25 cellular contexts compared by ENCODE assay signal in genomic region chr10:110474017-110474416, GRCh38.
"Had no signal": no experiment of that assay in that cellular context is flagged by ENCODE, and none has a peak within 500 bp of the region (broad histone marks: within the 10 kb centered on the region; RNA-seq: fewer than 3 reads in every experiment).

No MANE protein-coding gene starts in this region.

- H3K4me3 Mint-ChIP-seq: activated CD4-positive, alpha-beta T cell treated with anti-CD3 and anti-CD28 coated beads, Interleukin-2, amount 10 ng/mL, durations not matched to agents 24 days and 14 days; activated CD8-positive, alpha-beta memory T cell treated with anti-CD3 and anti-CD28 coated beads, Interleukin-2, amount 10 ng/mL, durations not matched to agents 7 days and 5 days; activated naive CD8-positive, alpha-beta T cell treated with anti-CD3 and anti-CD28 coated beads, Interleukin-2, amount 50 U/mL, for 24 hours; activated T-cell treated with anti-CD3 and anti-CD28 coated beads, Interleukin-2, amount 50 U/mL, for 24 hours; brain; central memory CD8-positive, alpha-beta T cell; T-helper 1 cell treated with Interleukin-12 subunit alpha and Interleukin-12 subunit beta and Interleukin-4 antibody, amounts not matched to agents 30 μg/mL and 1 μg/mL, for 36 hours; WTC11 had no signal

- H3K36me3 ChIP-seq: ascending aorta had no signal

- H3K4me1 Mint-ChIP-seq: activated CD4-positive, alpha-beta T cell treated with anti-CD3 and anti-CD28 coated beads, Interleukin-2, amount 10 ng/mL, durations not matched to agents 24 days and 14 days; activated naive CD8-positive, alpha-beta T cell treated with anti-CD3 and anti-CD28 coated beads, Interleukin-2, amount 50 U/mL, for 24 hours; brain; central memory CD8-positive, alpha-beta T cell had no signal

- H3K27me3 ChIP-seq: ascending aorta had no signal

- ATAC-seq: activated CD8-positive, alpha-beta memory T cell treated with anti-CD3 and anti-CD28 coated beads, Interleukin-2, amount 10 ng/mL, durations not matched to agents 7 days and 5 days; activated naive CD4-positive, alpha-beta T cell treated with anti-CD3 and anti-CD28 coated beads, Interleukin-2, amount 50 U/mL, for 72 hours; activated naive CD8-positive, alpha-beta T cell treated with anti-CD3 and anti-CD28 coated beads, Interleukin-2, amount 50 U/mL, for 24 hours; WTC11 had no signal

- H3K27me3 Mint-ChIP-seq: activated CD4-positive, alpha-beta T cell treated with anti-CD3 and anti-CD28 coated beads, Interleukin-2, amount 10 ng/mL, durations not matched to agents 24 days and 14 days; activated CD8-positive, alpha-beta memory T cell treated with anti-CD3 and anti-CD28 coated beads, Interleukin-2, amount 10 ng/mL, durations not matched to agents 7 days and 5 days; activated naive CD8-positive, alpha-beta T cell treated with anti-CD3 and anti-CD28 coated beads, Interleukin-2, amount 50 U/mL, for 24 hours; activated T-cell treated with anti-CD3 and anti-CD28 coated beads, Interleukin-2, amount 50 U/mL, for 24 hours; central memory CD8-positive, alpha-beta T cell had no signal

- FAIRE-seq: RCC 7860 had no signal

- H3K4me3 ChIP-seq: ascending aorta had no signal

- H3K9ac ChIP-seq: KMS-11 had no signal

- H3K4me1 ChIP-seq: ascending aorta had no signal

- H3K27ac ChIP-seq: ascending aorta, KMS-11 had no signal

- H3K9me3 Mint-ChIP-seq: activated naive CD4-positive, alpha-beta T cell treated with anti-CD3 and anti-CD28 coated beads, Interleukin-2, amount 50 U/mL, for 72 hours; activated T-cell treated with anti-CD3 and anti-CD28 coated beads, Interleukin-2, amount 50 U/mL, for 24 hours; central memory CD8-positive, alpha-beta T cell had no signal

- H3K36me3 Mint-ChIP-seq: brain had no signal

- H3K27ac Mint-ChIP-seq: activated CD4-positive, alpha-beta T cell treated with anti-CD3 and anti-CD28 coated beads, Interleukin-2, amount 10 ng/mL, durations not matched to agents 24 days and 14 days; activated CD8-positive, alpha-beta memory T cell treated with anti-CD3 and anti-CD28 coated beads, Interleukin-2, amount 10 ng/mL, durations not matched to agents 7 days and 5 days; activated naive CD8-positive, alpha-beta T cell treated with anti-CD3 and anti-CD28 coated beads, Interleukin-2, amount 50 U/mL, for 24 hours; activated T-cell treated with anti-CD3 and anti-CD28 coated beads, Interleukin-2, amount 50 U/mL, for 24 hours; T-helper 1 cell treated with Interleukin-12 subunit alpha and Interleukin-12 subunit beta and Interleukin-4 antibody, amounts not matched to agents 30 μg/mL and 1 μg/mL, for 36 hours; WTC11 had no signal

- H3K9me3 ChIP-seq: ascending aorta had no signal

- DNase-seq: activated CD4-positive, alpha-beta T cell treated with anti-CD3 and anti-CD28 coated beads for 1 hour; activated CD4-positive, alpha-beta T cell treated with anti-CD3 and anti-CD28 coated beads, Interleukin-2, amount 10 ng/mL, durations not matched to agents 24 days and 14 days; activated CD4-positive, alpha-beta T cell treated with anti-CD3 and anti-CD28 coated beads, Interleukin-2, amount 50 U/mL, for 48 hours; activated CD8-positive, alpha-beta memory T cell treated with anti-CD3 and anti-CD28 coated beads, Interleukin-2, amount 10 ng/mL, durations not matched to agents 7 days and 5 days; activated effector memory CD4-positive, alpha-beta T cell treated with anti-CD3 and anti-CD28 coated beads, Interleukin-2, amount 50 U/mL, for 16 hours; activated naive CD4-positive, alpha-beta T cell treated with Interleukin-2 at 50 U/mL for 16 hours; activated naive CD8-positive, alpha-beta T cell treated with anti-CD3 and anti-CD28 coated beads, Interleukin-2, amount 50 U/mL, for 24 hours; activated T-cell treated with anti-CD3 and anti-CD28 coated beads, Interleukin-2, amount 50 U/mL, for 24 hours; amniotic stem cell; NCI-H1092; NCI-H1417; NCI-H1694; NCI-H2029 treated with DMSO at 0.1 percent for 48 hours; NCI-H510A treated with DMSO at 0.1 percent for 48 hours; NCI-H69; NK-92 treated with Interleukin-12 subunit alpha and Interleukin-12 subunit beta, amount 100 ng/mL, for 24 hours; SHP77 treated with DMSO at 0.1 percent for 48 hours had no signal

- H3K4me2 ChIP-seq: KMS-11 had no signal
